ENCODE assay signal across 14 cellular contexts in genomic region chr11:553949-554398, GRCh38. TPM values are rescaled to one million over a fixed set of nuclear protein-coding genes. Genes with fewer than 3 reads are reported as not detected.
DNase-seq lines count a peak whose midpoint lies in the region; ATAC-seq and TF ChIP-seq lines count a peak whose summit lies in the region.
"Had no signal": no experiment of that assay in that cellular context is flagged by ENCODE, and none has a peak within 500 bp of the region (broad histone marks: within the 10 kb centered on the region; RNA-seq: fewer than 3 reads in every experiment).

No MANE protein-coding gene starts in this region.

- POLR2A ChIA-PET in Panc1 (lab: Charles Lee) = interaction anchor here (0.7 kb wide), 1 partner anchor 9 kb away, joined by 3 read pairs; no protein-coding TSS in a partner anchor

- no TSS peak for BruUV-seq in Panc1 (replicated peaks; lab: Mats Ljungman, UMichigan)

- peak overlapping the region; percentile 66; the same call in 1 of the 2 replicates for H3K27ac ChIP-seq in Panc1 (ENCODE audit: low read length)
- H3K27ac ChIP-seq: brain microvascular endothelial cell had no signal

- no peak overlapping the region; a peak in 1 of 4 replicates for H3K4me3 ChIP-seq in Panc1 (ENCODE audit: low read depth in 2 of 2, low read length in 2 of 2)

- intact Hi-C loops in Panc1 (cut with micrococcal nuclease; ENCODE audit: unreplicated experiment) = loop anchor here (10.0 kb wide), 1 partner anchor 171 kb away; no protein-coding TSS in a partner anchor

- CTCF ChIA-PET in Panc1 (lab: Charles Lee) = interaction anchor here (0.6 to 1.3 kb wide), 3 partner anchors 97 to 153 kb away, joined by 3 to 4 read pairs (median 3); no protein-coding TSS in a partner anchor

- no peaks in the 10 kb centered on the region for H3K27me3 ChIP-seq in Panc1 (ENCODE audit: control insufficient read depth, insufficient read depth, low read length)

- no peak for TF ChIP-seq CTCF in Panc1 (IDR thresholded peaks at IDR 0.05)

- DNase-seq in COLO668 (lab: John Stamatoyannopoulos, UW; ENCODE audit: unreplicated experiment) (peak; percentile 4), Panc1 (ENCODE audit: low read depth, low spot score) (no peak), kidney tubule cell (ENCODE audit: low spot score) (no peak)
- DNase-seq: activated CD4-positive, alpha-beta T cell treated with anti-CD3 and anti-CD28 coated beads for 36 hours; brain microvascular endothelial cell; dermis blood vessel endothelial cell; DMS79; glutamatergic neuron; NCI-H2081 treated with DMSO at 0.1 percent for 48 hours; NCI-H82; retina; SHP77; T-helper 2 cell had no signal

- no peaks in the 10 kb centered on the region for H3K9me3 ChIP-seq in Panc1 (ENCODE audit: control insufficient read depth, insufficient read depth, low read depth, low read length)

- ATAC-seq in Panc1 (0 out of 2 replicates have a peak, but pooled peaks have one; percentile 1), GM18861 (IDR thresholded peaks at IDR 0.05; ENCODE audit: unreplicated experiment) (no peak)

- peaks cover 17% of the 10 kb centered on the region for H3K4me1 ChIP-seq in Panc1 (ENCODE audit: control insufficient read depth, insufficient read depth, low read length)

- H3K36me3 ChIP-seq in Panc1 (ENCODE audit: control insufficient read depth, insufficient read depth, low read length) = no peaks in the 10 kb centered on the region
- H3K36me3 ChIP-seq: brain microvascular endothelial cell had no signal

- in situ Hi-C loops in Panc1 (cut with HindIII; ENCODE audit: low pct_unique_long_range_greater_than_20kb, low sequenced_read_pairs) = no loop called here

RNA-seq across cellular contexts. Expression of gene LMNTD2, which starts 6.6 kb away (rescaled TPM):
- 21.8 TPM for total RNA-seq in Panc1 (2021; ENCODE audit: unreplicated experiment)
- 44.2 TPM for polyA plus RNA-seq in Panc1 (2012; ENCODE audit: insufficient read length)

RNA-seq across cellular contexts. Expression of gene RASSF7, which starts 6.8 kb away (rescaled TPM):
- 81.8 TPM for total RNA-seq in Panc1 (2021; ENCODE audit: unreplicated experiment)
- 144 TPM for polyA plus RNA-seq in Panc1 (2012; ENCODE audit: insufficient read length)

RNA-seq across cellular contexts. Expression of gene LRRC56, which starts 16.6 kb away (rescaled TPM):
- 9.8 TPM for total RNA-seq in Panc1 (2021; ENCODE audit: unreplicated experiment)
- 13.3 TPM for polyA plus RNA-seq in Panc1 (2012; ENCODE audit: insufficient read length)

RNA-seq across cellular contexts. Expression of gene HRAS, which starts 18.6 kb away (rescaled TPM):
- 175 TPM for total RNA-seq in Panc1 (2021; ENCODE audit: unreplicated experiment)
- polyA plus RNA-seq in Panc1 (2012; ENCODE audit: insufficient read length) = 310 TPM

RNA-seq across cellular contexts. Expression of gene PHRF1, which starts 22.3 kb away (rescaled TPM):
- 90.6 TPM for total RNA-seq in Panc1 (2021; ENCODE audit: unreplicated experiment)
- 83.1 TPM for polyA plus RNA-seq in Panc1 (2012; ENCODE audit: insufficient read length)
